In the genomic region with DNA sequence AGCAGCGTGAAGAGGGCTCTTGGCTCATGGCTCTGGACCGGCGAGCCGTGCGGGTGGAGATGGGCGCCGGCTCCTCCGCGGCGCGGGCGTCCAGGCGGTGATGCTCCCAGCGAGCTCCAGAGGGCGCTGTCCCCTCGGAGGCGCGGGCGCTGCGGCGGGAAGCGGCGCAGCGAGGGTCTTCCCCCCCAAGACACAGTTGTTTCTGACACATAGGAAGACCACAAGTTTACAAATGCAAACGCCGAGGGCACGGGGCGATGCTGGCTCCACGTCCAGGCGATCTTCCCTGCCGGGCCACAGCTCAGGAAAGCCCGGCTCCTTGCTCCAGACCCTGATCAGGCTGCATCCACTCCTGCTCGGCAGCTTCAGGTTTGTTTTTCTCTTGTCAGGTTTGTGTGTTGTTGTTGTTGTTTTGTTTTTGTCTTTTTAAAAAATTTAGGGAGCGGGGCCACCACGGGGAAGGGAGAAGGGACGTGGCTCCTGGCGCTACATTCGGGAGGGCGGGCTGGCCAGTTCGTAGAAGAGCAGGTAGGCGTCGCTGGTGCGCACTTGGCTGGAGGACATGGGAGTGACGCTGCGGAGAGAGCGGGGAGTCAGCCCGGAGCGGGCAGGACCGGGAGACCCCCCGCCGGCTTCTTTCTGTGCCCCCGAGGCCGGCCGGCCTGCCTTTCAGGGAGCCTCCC, we compare ENCODE assay signal across 8 cellular contexts. TPM values are rescaled to one million over a fixed set of nuclear protein-coding genes. Genes with fewer than 3 reads are reported as not detected.
DNase-seq lines count a peak whose midpoint lies in the region; ATAC-seq and TF ChIP-seq lines count a peak whose summit lies in the region.

No MANE protein-coding gene starts in this region.

- ATAC-seq in HG02588 (IDR thresholded peaks at IDR 0.05; ENCODE audit: unreplicated experiment), result peak; percentile 54

- H3K27me3 ChIP-seq in endodermal cell (ENCODE audit: control insufficient read depth, insufficient read depth, low read length, poor library complexity, severe bottlenecking), result no peaks in the 10 kb centered on the region

- no peaks in the 10 kb centered on the region for H3K9me3 Mint-ChIP-seq in endodermal cell
- no peaks in the 10 kb centered on the region for H3K9me3 Mint-ChIP-seq in mesothelial cell of epicardium

- peaks cover 53% of the 10 kb centered on the region for H3K36me3 ChIP-seq in endodermal cell (ENCODE audit: control insufficient read depth, insufficient read depth, low read length)

- H3K9me3 ChIP-seq in endodermal cell (ENCODE audit: control insufficient read depth, low read length), result no peaks in the 10 kb centered on the region

- TF ChIP-seq CTCF in endodermal cell (conservative IDR thresholded peaks at IDR 0.05) (peak; percentile 96), mesothelial cell of epicardium (IDR thresholded peaks at IDR 0.05; ENCODE audit: unreplicated experiment) (peak; percentile 94)

- no peak overlapping the region for H3K27ac ChIP-seq in endodermal cell (ENCODE audit: low read depth, low read length)

- DNase-seq in EH (ENCODE audit: low read depth), result peak; percentile 76
- DNase-seq in NCI-H526 (lab: John Stamatoyannopoulos, UW), result peak; percentile 62 to 93
- DNase-seq in activated CD8-positive, alpha-beta memory T cell treated with anti-CD3 and anti-CD28 coated beads, Interleukin-2, amount 50 U/mL, for 4 hours, result peak; percentile 71
- peak; percentile 95 for DNase-seq in endodermal cell
- DNase-seq in mesothelial cell of epicardium (ENCODE audit: low spot score in 2 of 2, unreplicated experiment in 2 of 2), result peak; percentile 71 to 84
- DNase-seq in stimulated activated CD8-positive, alpha-beta memory T cell treated with anti-CD3 and anti-CD28 coated beads, Interleukin-4, amount 100 ng/mL, for 1 hour (ENCODE audit: low read depth in 2 of 2, low spot score in 1 of 2), result peak; percentile 34 to 44
- no peak for DNase-seq in NCI-H2196 (lab: John Stamatoyannopoulos, UW; ENCODE audit: unreplicated experiment)

- H3K9ac ChIP-seq in endodermal cell (ENCODE audit: extremely low read depth, low read length, poor library complexity, severe bottlenecking), result no peak overlapping the region

- H3K4me3 Mint-ChIP-seq in endodermal cell (peak overlapping the region; percentile 58), mesothelial cell of epicardium (peak overlapping the region; percentile 75)

- WGBS in endodermal cell (ENCODE audit: insufficient coverage in 1 of 2, insufficient read length in 1 of 2), 2 experiments, result 7 to 9% methylated on average over 28 to 54 of the region's 54 CpGs

- H3K36me3 Mint-ChIP-seq in endodermal cell (ENCODE audit: low read depth), result peaks cover 47% of the 10 kb centered on the region
- peaks cover 17% of the 10 kb centered on the region for H3K36me3 Mint-ChIP-seq in mesothelial cell of epicardium

- H3K4me1 Mint-ChIP-seq in endodermal cell (peaks cover 19% of the 10 kb centered on the region), mesothelial cell of epicardium (peaks cover 35% of the 10 kb centered on the region)

- no peak overlapping the region for H3K4me3 ChIP-seq in endodermal cell (ENCODE audit: low read length)

- H3K4me1 ChIP-seq in endodermal cell (ENCODE audit: control insufficient read depth, insufficient read depth, low read length), result peaks cover 10% of the 10 kb centered on the region

- H3K27ac Mint-ChIP-seq in endodermal cell (peak overlapping the region; percentile 91), mesothelial cell of epicardium (peak overlapping the region; percentile 90)

- H3K27me3 Mint-ChIP-seq in endodermal cell (ENCODE audit: insufficient read depth) (peaks cover 33% of the 10 kb centered on the region), mesothelial cell of epicardium (ENCODE audit: low read depth) (no peaks in the 10 kb centered on the region)

RNA-seq across cellular contexts. Expression of gene MFRP, which starts 10.0 kb away (rescaled TPM):
- total RNA-seq in endodermal cell (not detected), mesothelial cell of epicardium (not detected in 3 replicates)
- not detected for polyA plus RNA-seq in endodermal cell (2013, experiment 1 of 2)
- not detected for polyA plus RNA-seq in endodermal cell (2013, experiment 2 of 2)

RNA-seq across cellular contexts. Expression of gene C1QTNF5, which starts 15.8 kb away (rescaled TPM):
- total RNA-seq in endodermal cell, result under 1 TPM; 0.62 to 0.66 TPM
- 5.5 TPM for polyA plus RNA-seq in endodermal cell (2013, experiment 1 of 2)
- polyA plus RNA-seq in endodermal cell (2013, experiment 2 of 2), result 4.8 TPM
- total RNA-seq in mesothelial cell of epicardium, result 24.1 to 25.0 TPM (median 24.4 TPM) in 3 replicates

RNA-seq across cellular contexts. Expression of gene RNF26, which starts 22.2 kb away (rescaled TPM):
- 10 to 100 TPM; 51.8 to 76.3 TPM for total RNA-seq in endodermal cell
- 65.6 TPM for polyA plus RNA-seq in endodermal cell (2013, experiment 1 of 2)
- polyA plus RNA-seq in endodermal cell (2013, experiment 2 of 2), result 64.4 TPM
- 36.1 to 37.1 TPM (median 36.2 TPM) in 3 replicates for total RNA-seq in mesothelial cell of epicardium

RNA-seq across cellular contexts. Expression of gene USP2, which starts 25.0 kb away (rescaled TPM):
- 10 to 100 TPM; 17.8 to 21.1 TPM for total RNA-seq in endodermal cell
- 5.7 TPM for polyA plus RNA-seq in endodermal cell (2013, experiment 1 of 2)
- 7.9 TPM for polyA plus RNA-seq in endodermal cell (2013, experiment 2 of 2)
- 12.4 to 13.2 TPM (median 13.1 TPM) in 3 replicates for total RNA-seq in mesothelial cell of epicardium

RNA-seq across cellular contexts. Expression of gene MCAM, which starts 39.6 kb away (rescaled TPM):
- total RNA-seq in endodermal cell (10 to 100 TPM; 21.9 to 28.3 TPM), mesothelial cell of epicardium (25.9 to 28.2 TPM (median 26.7 TPM) in 3 replicates)
- polyA plus RNA-seq in endodermal cell (2013, experiment 1 of 2), result 18.9 TPM
- polyA plus RNA-seq in endodermal cell (2013, experiment 2 of 2), result 19.8 TPM

Comparison
In these comparisons a context has a peak if more than half of its experiments do, and no peak if none do; other contexts are left out.
1. RNA of gene C1QTNF5, which starts 15.8 kb away (total RNA-seq): 24.1 to 25.0 TPM in mesothelial cell of epicardium; 0.62 to 0.66 TPM in endodermal cell; every median in the first group is over 10 times any median in the second.